In genomic region chr16:67873435-67874146, GRCh38 we compare ENCODE assay signal across 8 cellular contexts. TPM values are rescaled to one million over a fixed set of nuclear protein-coding genes. Genes with fewer than 3 reads are reported as not detected.
DNase-seq lines count a peak whose midpoint lies in the region; ATAC-seq and TF ChIP-seq lines count a peak whose summit lies in the region.

No MANE protein-coding gene starts in this region.

- H3K9me3 ChIP-seq in BLaER1 treated with 17β-estradiol and CSF1 and Interleukin-3, amounts not matched to agents 10 nM and 100 nM (replicated peaks in 1 of 11): no peaks in the 10 kb centered on the region
- H3K9me3 ChIP-seq in HCT116 (ENCODE audit: control insufficient read depth in 1 of 2, insufficient read depth in 1 of 2, low read depth in 1 of 2, low read length in 2 of 2): no peaks in the 10 kb centered on the region
- no peaks in the 10 kb centered on the region for H3K9me3 ChIP-seq in stomach

- no peak for TF ChIP-seq POLR2A in HCT116 (IDR thresholded peaks at IDR 0.05; ENCODE audit: borderline replicate concordance, extremely low read depth, insufficient read depth, insufficient read length)
- no peak for TF ChIP-seq POLR2A in stomach (IDR thresholded peaks at IDR 0.05)

- no TSS peak for BruUV-seq in HCT116 (replicated peaks; lab: Mats Ljungman, UMichigan)

- POLR2A ChIA-PET in HCT116 (lab: Charles Lee): no interaction called here

- intact Hi-C loops in HCT116 (cut with micrococcal nuclease) (no loop called here), stomach (cut with DNase I; ENCODE audit: low total_unique reads) (no loop called here)
- intact Hi-C loops in activated T-helper 2 cell treated with anti-CD3 and anti-CD28 coated beads, Interferon-gamma antibody, Interleukin-2, Interleukin-4, amounts not matched to agents 10 μg/mL and 5 μg/mL and 100 μg/mL, durations not matched to agents 14 hours and 24 hours and 36 hours (cut with micrococcal nuclease): loop anchor here (2.0 kb wide), 2 partner anchors 57 to 61 kb away; no protein-coding TSS in a partner anchor

- H3K27ac Mint-ChIP-seq in activated T-helper 2 cell treated with anti-CD3 and anti-CD28 coated beads, Interferon-gamma antibody, Interleukin-2, Interleukin-4, amounts not matched to agents 10 μg/mL and 5 μg/mL and 100 μg/mL, durations not matched to agents 14 hours and 24 hours and 36 hours: peak overlapping the region; percentile 89
- peak overlapping the region; percentile 45 to 94 (median 88) for H3K27ac Mint-ChIP-seq in immature natural killer cell

- no peak for TF ChIP-seq EP300 in stomach (IDR thresholded peaks at IDR 0.05)

- DNase-seq in HCT116 (ENCODE audit: low read depth, low spot score) (no peak), immature natural killer cell (no peak), stomach (no peak), NCI-H345 treated with DMSO at 0.1 percent for 48 hours (lab: John Stamatoyannopoulos, UW; ENCODE audit: unreplicated experiment) (no peak), NCI-H446 treated with DMSO at 0.1 percent for 48 hours (lab: John Stamatoyannopoulos, UW) (no peak)
- DNase-seq in activated T-helper 2 cell treated with anti-CD3 and anti-CD28 coated beads, Interferon-gamma antibody, Interleukin-2, Interleukin-4, amounts not matched to agents 10 μg/mL and 5 μg/mL and 100 μg/mL, durations not matched to agents 14 hours and 24 hours and 36 hours (ENCODE audit: low spot score): no peak

- RAD21 ChIA-PET in HCT116 (lab: Charles Lee; ENCODE audit: low non-redundant PET in 1 of 2, low total read pairs in 2 of 2, uncharacterized antibody in 2 of 2, unreplicated experiment in 2 of 2): no interaction called here

- no peaks in the 10 kb centered on the region for H3K9me3 Mint-ChIP-seq in activated T-helper 2 cell treated with anti-CD3 and anti-CD28 coated beads, Interferon-gamma antibody, Interleukin-2, Interleukin-4, amounts not matched to agents 10 μg/mL and 5 μg/mL and 100 μg/mL, durations not matched to agents 14 hours and 24 hours and 36 hours
- no peaks in the 10 kb centered on the region for H3K9me3 Mint-ChIP-seq in immature natural killer cell

- peak overlapping the region; percentile 90 to 100 (median 96) for H3K4me3 ChIP-seq in BLaER1 treated with 17β-estradiol and CSF1 and Interleukin-3, amounts not matched to agents 10 nM and 100 nM
- H3K4me3 ChIP-seq in HCT116 (replicated peaks in 1 of 2; ENCODE audit: low read depth in 1 of 2, low read length in 2 of 2) (peak overlapping the region; percentile 82 to 97), stomach (peak overlapping the region; percentile 95 to 97 (median 96))

- peak overlapping the region; percentile 82 to 93 (median 89) for H3K27ac ChIP-seq in BLaER1 treated with 17β-estradiol and CSF1 and Interleukin-3, amounts not matched to agents 10 nM and 100 nM
- peak overlapping the region; percentile 70 for H3K27ac ChIP-seq in HCT116 (ENCODE audit: low read depth, low read length)
- H3K27ac ChIP-seq in stomach: peak overlapping the region in 4 of 5 donors; percentile 80 to 90 (median 86)

- TF ChIP-seq RAD21 in HCT116 (IDR thresholded peaks at IDR 0.05; ENCODE audit: low read depth): no peak

- 4 to 9% (median 5%) methylated on average over 14 to 20 of the region's 20 CpGs for WGBS in stomach, 5 donors

- peaks cover 39% of the 10 kb centered on the region for H3K79me2 ChIP-seq in HCT116 (ENCODE audit: insufficient read depth, low read length)

- H3K9ac ChIP-seq in BLaER1 treated with 17β-estradiol and CSF1 and Interleukin-3, amounts not matched to agents 10 nM and 100 nM: peak overlapping the region; percentile 88 to 97 (median 94)
- H3K9ac ChIP-seq in HCT116 (ENCODE audit: low read length): peak overlapping the region; percentile 93

- peaks cover 26 to 42% (median 34%) of the 10 kb centered on the region in 10 experiments for H3K4me1 ChIP-seq in BLaER1 treated with 17β-estradiol and CSF1 and Interleukin-3, amounts not matched to agents 10 nM and 100 nM
- peaks cover 7 to 17% of the 10 kb centered on the region in 2 experiments for H3K4me1 ChIP-seq in HCT116 (ENCODE audit: control insufficient read depth in 1 of 2, insufficient read depth in 2 of 2, low read length in 2 of 2)
- peaks cover 16 to 46% (median 35%) of the 10 kb centered on the region in 4 donors for H3K4me1 ChIP-seq in stomach

- peaks cover 39% of the 10 kb centered on the region for H3K36me3 Mint-ChIP-seq in activated T-helper 2 cell treated with anti-CD3 and anti-CD28 coated beads, Interferon-gamma antibody, Interleukin-2, Interleukin-4, amounts not matched to agents 10 μg/mL and 5 μg/mL and 100 μg/mL, durations not matched to agents 14 hours and 24 hours and 36 hours (ENCODE audit: low read depth)
- peaks cover 0 to 6% (median 3%) of the 10 kb centered on the region in 3 donors for H3K36me3 Mint-ChIP-seq in immature natural killer cell

- H3K9me2 ChIP-seq in HCT116 (ENCODE audit: insufficient read depth): no peaks in the 10 kb centered on the region

- peaks cover 60 to 80% (median 72%) of the 10 kb centered on the region in 11 experiments for H3K36me3 ChIP-seq in BLaER1 treated with 17β-estradiol and CSF1 and Interleukin-3, amounts not matched to agents 10 nM and 100 nM
- peaks cover 32 to 37% of the 10 kb centered on the region in 2 experiments; a peak in 3 of 4 replicates for H3K36me3 ChIP-seq in HCT116 (ENCODE audit: control insufficient read depth in 1 of 2, insufficient read depth in 2 of 2, low read length in 2 of 2)
- H3K36me3 ChIP-seq in stomach: peaks cover 43 to 63% (median 59%) of the 10 kb centered on the region in 4 donors

- ATAC-seq in HCT116: peak; percentile 32
- ATAC-seq in HG02759 (IDR thresholded peaks at IDR 0.05; ENCODE audit: unreplicated experiment): no peak

- H3K4me3 Mint-ChIP-seq in activated T-helper 2 cell treated with anti-CD3 and anti-CD28 coated beads, Interferon-gamma antibody, Interleukin-2, Interleukin-4, amounts not matched to agents 10 μg/mL and 5 μg/mL and 100 μg/mL, durations not matched to agents 14 hours and 24 hours and 36 hours (ENCODE audit: low read depth): peak overlapping the region; percentile 83
- H3K4me3 Mint-ChIP-seq in immature natural killer cell: peak overlapping the region; percentile 89 to 93 (median 91)

- peaks cover 26 to 87% (median 65%) of the 10 kb centered on the region in 11 experiments; a peak in 20 of 22 replicates for H4K20me1 ChIP-seq in BLaER1 treated with 17β-estradiol and CSF1 and Interleukin-3, amounts not matched to agents 10 nM and 100 nM
- no peaks in the 10 kb centered on the region for H4K20me1 ChIP-seq in HCT116 (ENCODE audit: insufficient read depth)

- H3K4me1 Mint-ChIP-seq in activated T-helper 2 cell treated with anti-CD3 and anti-CD28 coated beads, Interferon-gamma antibody, Interleukin-2, Interleukin-4, amounts not matched to agents 10 μg/mL and 5 μg/mL and 100 μg/mL, durations not matched to agents 14 hours and 24 hours and 36 hours (ENCODE audit: low read depth): peaks cover 21% of the 10 kb centered on the region
- peaks cover 35 to 40% of the 10 kb centered on the region in 2 donors for H3K4me1 Mint-ChIP-seq in immature natural killer cell

- no peak for TF ChIP-seq CTCF in HCT116 (IDR thresholded peaks at IDR 0.05 in 2 of 3, conservative IDR thresholded peaks at IDR 0.05 in 1 of 3; ENCODE audit: borderline replicate concordance in 1 of 3, insufficient read depth in 1 of 3, low read depth in 2 of 3, low read length in 2 of 3)
- TF ChIP-seq CTCF in stomach (IDR thresholded peaks at IDR 0.05): no peak

- H3K4me2 ChIP-seq in BLaER1 treated with 17β-estradiol and CSF1 and Interleukin-3, amounts not matched to agents 10 nM and 100 nM: peak overlapping the region; percentile 86 to 98 (median 97)
- peak overlapping the region; percentile 99 for H3K4me2 ChIP-seq in HCT116 (ENCODE audit: low read length)

- CTCF ChIA-PET in HCT116 (lab: Charles Lee): interaction anchor here (2.7 kb wide), 1 partner anchor 10 kb away, joined by 12 read pairs; the partner anchor contains the start of gene NRN1L

- no peaks in the 10 kb centered on the region for H3K27me3 ChIP-seq in BLaER1 treated with 17β-estradiol and CSF1 and Interleukin-3, amounts not matched to agents 10 nM and 100 nM
- H3K27me3 ChIP-seq in HCT116 (ENCODE audit: insufficient read depth, low read length): no peaks in the 10 kb centered on the region
- no peaks in the 10 kb centered on the region for H3K27me3 ChIP-seq in stomach

- H3K27me3 Mint-ChIP-seq in activated T-helper 2 cell treated with anti-CD3 and anti-CD28 coated beads, Interferon-gamma antibody, Interleukin-2, Interleukin-4, amounts not matched to agents 10 μg/mL and 5 μg/mL and 100 μg/mL, durations not matched to agents 14 hours and 24 hours and 36 hours (ENCODE audit: low read depth): no peaks in the 10 kb centered on the region
- H3K27me3 Mint-ChIP-seq in immature natural killer cell (ENCODE audit: low read depth in 3 of 3): peaks cover 0 to 11% (median 2%) of the 10 kb centered on the region in 3 donors

- no peak overlapping the region for H2AFZ ChIP-seq in HCT116 (ENCODE audit: low read depth, low read length, poor library complexity, severe bottlenecking)

RNA-seq across cellular contexts. Expression of gene EDC4, which starts 0.7 kb away (rescaled TPM):
- total RNA-seq in HCT116 (2021; ENCODE audit: unreplicated experiment) (100 TPM), stomach (100 to 1,000 TPM in 2 of 5 donors, 10 to 100 TPM in 3; 41.5 to 141 (median 58.5) TPM)
- 83.4 and 101 TPM in 2 replicates for polyA plus RNA-seq in HCT116 (2012)
- total RNA-seq in activated T-helper 2 cell treated with anti-CD3 and anti-CD28 coated beads, Interferon-gamma antibody, Interleukin-2, Interleukin-4, amounts not matched to agents 10 μg/mL and 5 μg/mL and 100 μg/mL, durations not matched to agents 14 hours and 24 hours and 36 hours: 102 and 105 TPM in 2 replicates
- polyA plus RNA-seq in immature natural killer cell (10 to 100 TPM; 14.2 to 26.0 (median 23.8) TPM), stomach (10 to 100 TPM; 22.0 to 27.6 (median 22.2) TPM)

RNA-seq across cellular contexts. Expression of gene NRN1L, which starts 11.1 kb away (rescaled TPM):
- total RNA-seq in HCT116 (2021; ENCODE audit: unreplicated experiment) (1.4 TPM), stomach (not detected)
- polyA plus RNA-seq in HCT116 (2012): 1.7 and 2.7 TPM in 2 replicates
- total RNA-seq in activated T-helper 2 cell treated with anti-CD3 and anti-CD28 coated beads, Interferon-gamma antibody, Interleukin-2, Interleukin-4, amounts not matched to agents 10 μg/mL and 5 μg/mL and 100 μg/mL, durations not matched to agents 14 hours and 24 hours and 36 hours: not detected in 2 replicates
- polyA plus RNA-seq in immature natural killer cell (under 1 TPM in 1 of 3 donors, not detected in 2; 0.91 TPM), stomach (1 to 10 TPM in 2 of 3 donors, not detected in 1; 2.0 to 2.7 TPM)

RNA-seq across cellular contexts. Expression of gene PSKH1, which starts 19.5 kb away (rescaled TPM):
- total RNA-seq in HCT116 (2021; ENCODE audit: unreplicated experiment): 16.2 TPM
- 23.5 and 23.6 TPM in 2 replicates for polyA plus RNA-seq in HCT116 (2012)
- total RNA-seq in activated T-helper 2 cell treated with anti-CD3 and anti-CD28 coated beads, Interferon-gamma antibody, Interleukin-2, Interleukin-4, amounts not matched to agents 10 μg/mL and 5 μg/mL and 100 μg/mL, durations not matched to agents 14 hours and 24 hours and 36 hours: 15.5 and 16.5 TPM in 2 replicates
- 10 to 100 TPM; 16.4 to 40.6 (median 21.7) TPM for polyA plus RNA-seq in immature natural killer cell
- 10 to 100 TPM; 17.5 to 93.7 (median 26.1) TPM for total RNA-seq in stomach
- polyA plus RNA-seq in stomach: 10 to 100 TPM; 10.2 to 26.5 (median 13.4) TPM

RNA-seq across cellular contexts. Expression of gene CENPT, which starts 26.1 kb away (rescaled TPM):
- total RNA-seq in HCT116 (2021; ENCODE audit: unreplicated experiment): 40.5 TPM
- polyA plus RNA-seq in HCT116 (2012): 41.6 and 46.0 TPM in 2 replicates
- 38.6 and 50.1 TPM in 2 replicates for total RNA-seq in activated T-helper 2 cell treated with anti-CD3 and anti-CD28 coated beads, Interferon-gamma antibody, Interleukin-2, Interleukin-4, amounts not matched to agents 10 μg/mL and 5 μg/mL and 100 μg/mL, durations not matched to agents 14 hours and 24 hours and 36 hours
- 10 to 100 TPM in 2 of 3 donors, 1 to 10 TPM in 1; 9.3 to 15.0 (median 12.4) TPM for polyA plus RNA-seq in immature natural killer cell
- 10 to 100 TPM; 27.4 to 80.7 (median 71.0) TPM for total RNA-seq in stomach
- polyA plus RNA-seq in stomach: 10 to 100 TPM; 36.8 to 64.8 (median 48.3) TPM

RNA-seq across cellular contexts. Expression of gene NUTF2, which starts 26.9 kb away (rescaled TPM):
- total RNA-seq in HCT116 (2021; ENCODE audit: unreplicated experiment) (145 TPM), stomach (10 to 100 TPM in 4 of 5 donors, 1 to 10 TPM in 1; 9.3 to 64.7 (median 25.7) TPM)
- polyA plus RNA-seq in HCT116 (2012): 163 and 200 TPM in 2 replicates
- 165 and 177 TPM in 2 replicates for total RNA-seq in activated T-helper 2 cell treated with anti-CD3 and anti-CD28 coated beads, Interferon-gamma antibody, Interleukin-2, Interleukin-4, amounts not matched to agents 10 μg/mL and 5 μg/mL and 100 μg/mL, durations not matched to agents 14 hours and 24 hours and 36 hours
- polyA plus RNA-seq in immature natural killer cell (100 to 1,000 TPM; 115 to 157 (median 130) TPM), stomach (100 to 1,000 TPM in 2 of 3 donors, 10 to 100 TPM in 1; 92.0 to 125 (median 112) TPM)
